28 cellular contexts compared by ENCODE assay signal in genomic region chr22:33871935-33872334, GRCh38. TPM values are rescaled to one million over a fixed set of nuclear protein-coding genes. Genes with fewer than 3 reads are reported as not detected.
DNase-seq lines count a peak whose midpoint lies in the region; ATAC-seq and TF ChIP-seq lines count a peak whose summit lies in the region.
"Had no signal": no experiment of that assay in that cellular context is flagged by ENCODE, and none has a peak within 500 bp of the region (broad histone marks: within the 10 kb centered on the region; RNA-seq: fewer than 3 reads in every experiment).

No MANE protein-coding gene starts in this region.

- no peaks in the 10 kb centered on the region for H3K9me2 ChIP-seq in Karpas-422 (replicated peaks; ENCODE audit: insufficient read depth, low read length)

- H3K79me2 ChIP-seq in Karpas-422 (ENCODE audit: low read length): no peaks in the 10 kb centered on the region

- no peak for TF ChIP-seq EP300 in ovary (IDR thresholded peaks at IDR 0.05)

- H3K9me3 Mint-ChIP-seq in activated T-helper 1 cell treated with anti-CD3 and anti-CD28 coated beads, Interleukin-12 subunit alpha, Interleukin-12 subunit beta, Interleukin-2, Interleukin-4 antibody, amounts not matched to agents 30 ng/mL and 10 ng/mL and 1 ng/mL, durations not matched to agents 14 hours and 24 hours and 36 hours: peaks cover 13% of the 10 kb centered on the region
- H3K9me3 Mint-ChIP-seq: CD4-positive, alpha-beta T cell; central memory CD8-positive, alpha-beta T cell; IgD-negative memory B cell; mesothelial cell of epicardium had no signal

- H3K4me1 ChIP-seq in heart left ventricle (peaks cover 3 to 92% (median 61%) of the 10 kb centered on the region in 12 donors), Karpas-422 (ENCODE audit: low read length) (no peaks in the 10 kb centered on the region), right atrium auricular region (peaks cover 0 to 79% of the 10 kb centered on the region in 2 donors), tibial artery (peaks cover 0 to 76% (median 53%) of the 10 kb centered on the region in 4 donors), ovary (ENCODE audit: insufficient read depth) (peaks cover 18% of the 10 kb centered on the region)
- H3K4me1 ChIP-seq: prostate gland had no signal

- H3K4me2 ChIP-seq in Karpas-422 (ENCODE audit: low read depth, low read length, poor library complexity, severe bottlenecking): no peak overlapping the region

- no peaks in the 10 kb centered on the region for H3K27me3 Mint-ChIP-seq in activated T-helper 1 cell treated with anti-CD3 and anti-CD28 coated beads, Interleukin-12 subunit alpha, Interleukin-12 subunit beta, Interleukin-2, Interleukin-4 antibody, amounts not matched to agents 30 ng/mL and 10 ng/mL and 1 ng/mL, durations not matched to agents 14 hours and 24 hours and 36 hours (ENCODE audit: insufficient read depth)
- H3K27me3 Mint-ChIP-seq: activated naive CD8-positive, alpha-beta T cell treated with anti-CD3 and anti-CD28 coated beads, Interleukin-2, amount 10 ng/mL, durations not matched to agents 7 days and 5 days; CD4-positive, alpha-beta T cell; central memory CD8-positive, alpha-beta T cell; IgD-negative memory B cell had no signal

- no peak overlapping the region for H3K4me3 Mint-ChIP-seq in activated T-helper 1 cell treated with anti-CD3 and anti-CD28 coated beads, Interleukin-12 subunit alpha, Interleukin-12 subunit beta, Interleukin-2, Interleukin-4 antibody, amounts not matched to agents 30 ng/mL and 10 ng/mL and 1 ng/mL, durations not matched to agents 14 hours and 24 hours and 36 hours
- H3K4me3 Mint-ChIP-seq: activated naive CD8-positive, alpha-beta T cell treated with anti-CD3 and anti-CD28 coated beads, Interleukin-2, amount 10 ng/mL, durations not matched to agents 7 days and 5 days; CD4-positive, alpha-beta T cell; central memory CD8-positive, alpha-beta T cell; mesothelial cell of epicardium; naive thymus-derived CD4-positive, alpha-beta T cell; stimulated activated effector memory CD8-positive, alpha-beta T cell treated with anti-CD3 and anti-CD28 coated beads, Interleukin-12 subunit alpha, Interleukin-12 subunit beta, amount 100 ng/mL, for 72 hours; T-cell had no signal

- no peak for ATAC-seq in heart left ventricle
- no peak for ATAC-seq in Right ventricle myocardium inferior
- no peak for ATAC-seq in GM21423 (IDR thresholded peaks at IDR 0.05; ENCODE audit: unreplicated experiment)
- ATAC-seq: naive thymus-derived CD4-positive, alpha-beta T cell; stimulated activated effector memory CD8-positive, alpha-beta T cell treated with anti-CD3 and anti-CD28 coated beads, Interleukin-12 subunit alpha, Interleukin-12 subunit beta, amount 100 ng/mL, for 72 hours; T-cell had no signal

- TF ChIP-seq CTCF in heart left ventricle (IDR thresholded peaks at IDR 0.05) (no peak), right atrium auricular region (IDR thresholded peaks at IDR 0.05) (no peak), tibial artery (IDR thresholded peaks at IDR 0.05) (no peak), ovary (IDR thresholded peaks at IDR 0.05) (no peak)

- H3K36me3 ChIP-seq in heart left ventricle (no peaks in the 10 kb centered on the region), Karpas-422 (ENCODE audit: insufficient read depth, low read length) (no peaks in the 10 kb centered on the region), right atrium auricular region (no peaks in the 10 kb centered on the region), tibial artery (no peaks in the 10 kb centered on the region), ovary (no peaks in the 10 kb centered on the region)
- H3K36me3 ChIP-seq: prostate gland, WERI-Rb-1 had no signal

- no peak for TF ChIP-seq POLR2A in heart left ventricle (IDR thresholded peaks at IDR 0.05)
- TF ChIP-seq POLR2A in ovary (IDR thresholded peaks at IDR 0.05): no peak

- no peaks in the 10 kb centered on the region for H4K20me1 ChIP-seq in Karpas-422 (ENCODE audit: insufficient read depth, low read depth, low read length)

- H3K9ac ChIP-seq in Karpas-422 (ENCODE audit: low read length): no peak overlapping the region
- H3K9ac ChIP-seq: GM23248 had no signal

- 61 to 78% (median 68%) methylated on average over 8 of the region's 8 CpGs for WGBS in heart left ventricle, 4 donors
- WGBS in ovary, 3 donors: 70 to 76% (median 72%) methylated on average over 8 of the region's 8 CpGs

- no peak overlapping the region for H2AFZ ChIP-seq in Karpas-422 (ENCODE audit: low read length)
- H2AFZ ChIP-seq: GM23248 had no signal

- no peaks in the 10 kb centered on the region for H3K4me1 Mint-ChIP-seq in activated T-helper 1 cell treated with anti-CD3 and anti-CD28 coated beads, Interleukin-12 subunit alpha, Interleukin-12 subunit beta, Interleukin-2, Interleukin-4 antibody, amounts not matched to agents 30 ng/mL and 10 ng/mL and 1 ng/mL, durations not matched to agents 14 hours and 24 hours and 36 hours (ENCODE audit: low read depth)
- H3K4me1 Mint-ChIP-seq: activated naive CD8-positive, alpha-beta T cell treated with anti-CD3 and anti-CD28 coated beads, Interleukin-2, amount 10 ng/mL, durations not matched to agents 7 days and 5 days; central memory CD8-positive, alpha-beta T cell; naive thymus-derived CD4-positive, alpha-beta T cell; stimulated activated effector memory CD8-positive, alpha-beta T cell treated with anti-CD3 and anti-CD28 coated beads, Interleukin-12 subunit alpha, Interleukin-12 subunit beta, amount 100 ng/mL, for 72 hours; T-cell had no signal

- H3K4me3 ChIP-seq in heart left ventricle: peak overlapping the region in 2 of 12 donors; percentile 41
- no peak overlapping the region for H3K4me3 ChIP-seq in Karpas-422 (ENCODE audit: low read length)
- H3K4me3 ChIP-seq in right atrium auricular region: peak overlapping the region in 1 of 2 donors; percentile 26
- no peak overlapping the region for H3K4me3 ChIP-seq in tibial artery
- H3K4me3 ChIP-seq in ovary: no peak overlapping the region
- H3K4me3 ChIP-seq: GM23248, prostate gland had no signal

- no peaks in the 10 kb centered on the region for H3K36me3 Mint-ChIP-seq in activated T-helper 1 cell treated with anti-CD3 and anti-CD28 coated beads, Interleukin-12 subunit alpha, Interleukin-12 subunit beta, Interleukin-2, Interleukin-4 antibody, amounts not matched to agents 30 ng/mL and 10 ng/mL and 1 ng/mL, durations not matched to agents 14 hours and 24 hours and 36 hours (ENCODE audit: low read depth)
- H3K36me3 Mint-ChIP-seq: activated naive CD8-positive, alpha-beta T cell treated with anti-CD3 and anti-CD28 coated beads, Interleukin-2, amount 10 ng/mL, durations not matched to agents 7 days and 5 days; mesothelial cell of epicardium; stimulated activated effector memory CD8-positive, alpha-beta T cell treated with anti-CD3 and anti-CD28 coated beads, Interleukin-12 subunit alpha, Interleukin-12 subunit beta, amount 100 ng/mL, for 72 hours; T-cell had no signal

- intact Hi-C loops in heart left ventricle (cut with DNase I) (loop anchor here in 4 of 10 donors (2.0 to 5.0 kb wide), 3 partner anchors 45 to 90 kb away; partner anchors contain the start of gene LARGE1 (in 1 of the 4)), Right ventricle myocardium inferior (cut with DNase I) (loop anchor here (2.0 to 5.0 kb wide), 3 partner anchors 40 to 91 kb away; partner anchors contain the start of gene LARGE1), tibial artery (cut with DNase I; ENCODE audit: low total_unique reads) (loop anchor here (2.0 kb wide), 1 partner anchor 51 kb away; no protein-coding TSS in a partner anchor), ovary (cut with DNase I) (loop anchor here in 1 of 4 donors (5.0 kb wide), 1 partner anchor 40 kb away; no protein-coding TSS in a partner anchor)
- intact Hi-C loops in activated T-helper 1 cell treated with anti-CD3 and anti-CD28 coated beads, Interleukin-12 subunit alpha, Interleukin-12 subunit beta, Interleukin-2, Interleukin-4 antibody, amounts not matched to agents 30 ng/mL and 10 ng/mL and 1 ng/mL, durations not matched to agents 14 hours and 24 hours and 36 hours (cut with micrococcal nuclease): no loop called here

- H3K27ac Mint-ChIP-seq in activated T-helper 1 cell treated with anti-CD3 and anti-CD28 coated beads, Interleukin-12 subunit alpha, Interleukin-12 subunit beta, Interleukin-2, Interleukin-4 antibody, amounts not matched to agents 30 ng/mL and 10 ng/mL and 1 ng/mL, durations not matched to agents 14 hours and 24 hours and 36 hours: no peak overlapping the region
- H3K27ac Mint-ChIP-seq: activated naive CD8-positive, alpha-beta T cell treated with anti-CD3 and anti-CD28 coated beads, Interleukin-2, amount 10 ng/mL, durations not matched to agents 7 days and 5 days; CD4-positive, alpha-beta T cell; mesothelial cell of epicardium; naive thymus-derived CD4-positive, alpha-beta T cell; stimulated activated effector memory CD8-positive, alpha-beta T cell treated with anti-CD3 and anti-CD28 coated beads, Interleukin-12 subunit alpha, Interleukin-12 subunit beta, amount 100 ng/mL, for 72 hours; T-cell had no signal

- H3K27me3 ChIP-seq in heart left ventricle: no peaks in the 10 kb centered on the region
- H3K27me3 ChIP-seq in Karpas-422 (ENCODE audit: low read length): no peaks in the 10 kb centered on the region
- H3K27me3 ChIP-seq in right atrium auricular region: no peaks in the 10 kb centered on the region
- H3K27me3 ChIP-seq in tibial artery: no peaks in the 10 kb centered on the region
- no peaks in the 10 kb centered on the region for H3K27me3 ChIP-seq in ovary

- peak overlapping the region in 8 of 12 donors; percentile 1 to 88 (median 80) for H3K27ac ChIP-seq in heart left ventricle
- no peak overlapping the region for H3K27ac ChIP-seq in Karpas-422 (ENCODE audit: low read length)
- H3K27ac ChIP-seq in right atrium auricular region: peak overlapping the region; percentile 86 to 94
- peak overlapping the region; percentile 68 to 81 for H3K27ac ChIP-seq in tibial artery
- no peak overlapping the region for H3K27ac ChIP-seq in ovary
- H3K27ac ChIP-seq: GM23248, prostate gland, WERI-Rb-1 had no signal

- H3K9me3 ChIP-seq in heart left ventricle (no peaks in the 10 kb centered on the region), Karpas-422 (ENCODE audit: low read length) (no peaks in the 10 kb centered on the region), right atrium auricular region (no peaks in the 10 kb centered on the region), tibial artery (no peaks in the 10 kb centered on the region), ovary (no peaks in the 10 kb centered on the region)
- H3K9me3 ChIP-seq: prostate gland had no signal

- DNase-seq in heart left ventricle (no peak), Right ventricle myocardium inferior (ENCODE audit: missing footprints) (no peak), Karpas-422 (peak; percentile 30), right atrium auricular region (ENCODE audit: low spot score) (no peak), tibial artery (peak in 1 of 2 donors; percentile 78), ovary (no peak)
- no peak for DNase-seq in activated T-helper 1 cell treated with anti-CD3 and anti-CD28 coated beads, Interleukin-12 subunit alpha, Interleukin-12 subunit beta, Interleukin-2, Interleukin-4 antibody, amounts not matched to agents 30 ng/mL and 10 ng/mL and 1 ng/mL, durations not matched to agents 14 hours and 24 hours and 36 hours (ENCODE audit: low spot score)
- DNase-seq: activated CD4-positive, alpha-beta T cell treated with anti-CD3 and anti-CD28 coated beads for 48 hours; activated gamma-delta T cell treated with Interleukin-2 at 50 U/mL for 16 hours; activated naive CD8-positive, alpha-beta T cell treated with anti-CD3 and anti-CD28 coated beads, Interleukin-2, amount 10 ng/mL, durations not matched to agents 7 days and 5 days; CD4-positive, alpha-beta T cell; glutamatergic neuron; GM23248; islet precursor cell; naive thymus-derived CD4-positive, alpha-beta T cell; NCI-H1092; NCI-H1694; NCI-H446 treated with DMSO at 0.1 percent for 48 hours; NCI-H774; stimulated activated CD4-positive, alpha-beta T cell treated with anti-CD3 and anti-CD28 coated beads, Interleukin-15, amount 100 ng/mL, for 24 hours; T-cell; WERI-Rb-1 had no signal

RNA-seq across cellular contexts. Expression of gene LARGE1, which starts 48.3 kb away (rescaled TPM):
- total RNA-seq in heart left ventricle: 100 to 1,000 TPM in 8 of 9 donors, 10 to 100 TPM in 1; 92.9 to 211 (median 132) TPM
- polyA plus RNA-seq in heart left ventricle: 10 to 100 TPM; 31.2 to 74.6 TPM
- 152 TPM for total RNA-seq in Right ventricle myocardium inferior
- 0.15 and 1.0 TPM in 2 replicates for total RNA-seq in Karpas-422 (2014; rRNA removed; shearing (Covaris generic); ENCODE audit: low replicate concordance)
- 100 to 1,000 TPM in 1 of 2 donors, 10 to 100 TPM in 1; 80.5 to 101 TPM for total RNA-seq in right atrium auricular region
- total RNA-seq in ovary: 10 to 100 TPM; 16.5 to 67.6 (median 54.3) TPM
- 10 to 100 TPM; 13.4 to 34.4 TPM for polyA plus RNA-seq in ovary
- 0.05 and 0.10 TPM in 2 replicates for total RNA-seq in activated T-helper 1 cell treated with anti-CD3 and anti-CD28 coated beads, Interleukin-12 subunit alpha, Interleukin-12 subunit beta, Interleukin-2, Interleukin-4 antibody, amounts not matched to agents 30 ng/mL and 10 ng/mL and 1 ng/mL, durations not matched to agents 14 hours and 24 hours and 36 hours
- polyA plus RNA-seq: naive thymus-derived CD4-positive, alpha-beta T cell had no signal

Comparison
In these comparisons a context has a peak if more than half of its experiments do, and no peak if none do; other contexts are left out.
1. H3K27ac ChIP-seq: peak in heart left ventricle (8 of 12), right atrium auricular region (2 of 2) and tibial artery (2 of 2); none in Karpas-422 (single experiment) and ovary (0 of 2).